In genomic region chr10:122342293-122343134, GRCh38 we compare ENCODE assay signal across 9 cellular contexts. TPM values are rescaled to one million over a fixed set of nuclear protein-coding genes. Genes with fewer than 3 reads are reported as not detected.
DNase-seq lines count a peak whose midpoint lies in the region; ATAC-seq and TF ChIP-seq lines count a peak whose summit lies in the region.
"Had no signal": no experiment of that assay in that cellular context is flagged by ENCODE, and none has a peak within 500 bp of the region (broad histone marks: within the 10 kb centered on the region; RNA-seq: fewer than 3 reads in every experiment).

No MANE protein-coding gene starts in this region.

- WGBS in esophagus, 2 donors: 49 to 54% methylated on average over 8 of the region's 8 CpGs

- H3K36me3 Mint-ChIP-seq in natural killer cell: no peaks in the 10 kb centered on the region

- H3K9me3 ChIP-seq in esophagus (ENCODE audit: control insufficient read depth in 2 of 2, insufficient read depth in 1 of 2, low read depth in 1 of 2, low read length in 1 of 2): no peaks in the 10 kb centered on the region
- H3K9me3 ChIP-seq: neutrophil had no signal

- H3K9me3 Mint-ChIP-seq in natural killer cell: no peaks in the 10 kb centered on the region

- no peak overlapping the region for H3K4me3 ChIP-seq in esophagus (ENCODE audit: low read depth in 1 of 2, low read length in 2 of 2)

- H3K4me1 Mint-ChIP-seq in natural killer cell: peaks cover 7 to 19% of the 10 kb centered on the region in 2 donors

- intact Hi-C loops in natural killer cell (cut with micrococcal nuclease): loop anchor here (1.0 to 2.0 kb wide), 3 partner anchors 44 to 223 kb away; no protein-coding TSS in a partner anchor

- H3K36me3 ChIP-seq in esophagus (ENCODE audit: control insufficient read depth in 2 of 2, insufficient read depth in 2 of 2, low read length in 1 of 2): no peaks in the 10 kb centered on the region
- H3K36me3 ChIP-seq: neutrophil had no signal

- H3K27me3 ChIP-seq in esophagus (ENCODE audit: control insufficient read depth in 1 of 2, insufficient read depth in 2 of 2, low read length in 2 of 2): no peaks in the 10 kb centered on the region

- H3K27me3 Mint-ChIP-seq in natural killer cell (ENCODE audit: low read depth in 2 of 2): no peaks in the 10 kb centered on the region

- H3K4me3 Mint-ChIP-seq in natural killer cell: no peak overlapping the region

- H3K27ac ChIP-seq in esophagus (ENCODE audit: low read depth in 2 of 2, low read length in 1 of 2) (peak overlapping the region; percentile 16 to 67), substantia nigra (ENCODE audit: low read depth, low read length, poor library complexity, severe bottlenecking) (peak overlapping the region; percentile 74)
- H3K27ac ChIP-seq: neutrophil had no signal

- peaks cover 0 to 9% of the 10 kb centered on the region in 2 donors for H3K4me1 ChIP-seq in esophagus (ENCODE audit: control insufficient read depth in 2 of 2, insufficient read depth in 2 of 2, low read length in 1 of 2)

- H3K27ac Mint-ChIP-seq in natural killer cell: no peak overlapping the region

- DNase-seq in NCI-H1436 (lab: John Stamatoyannopoulos, UW): peak; percentile 66
- no peak for DNase-seq in NCI-H1436 treated with DMSO at 0.1 percent for 48 hours (lab: John Stamatoyannopoulos, UW)
- DNase-seq in NCI-H2227 (lab: John Stamatoyannopoulos, UW; ENCODE audit: unreplicated experiment): peak; percentile 32
- DNase-seq in activated T-cell treated with anti-CD3 and anti-CD28 coated beads for 1 hour (ENCODE audit: low read depth): peak; percentile 48
- peak; percentile 39 for DNase-seq in natural killer cell
- DNase-seq in substantia nigra (lab: John Stamatoyannopoulos, UW): peak in 29 of 49 donors; percentile 5 to 64 (median 39)

- TF ChIP-seq CTCF in natural killer cell (IDR thresholded peaks at IDR 0.05): peak; percentile 85

- peak; percentile 57 to 82 (median 78) for ATAC-seq in natural killer cell
- ATAC-seq in GM19328 (IDR thresholded peaks at IDR 0.05; ENCODE audit: unreplicated experiment): no peak

RNA-seq across cellular contexts. Expression of gene PLEKHA1, which starts 32.0 kb away (rescaled TPM):
- 10 to 100 TPM; 14.8 to 19.8 TPM for polyA plus RNA-seq in esophagus
- 10 to 100 TPM; 45.9 to 64.6 (median 56.1) TPM for total RNA-seq in natural killer cell
